Comparison of ENCODE assay signal across 1 cellular context in genomic region chr1:54649130-54649898, GRCh38.
TF ChIP-seq lines count a peak whose summit lies in the region.

No MANE protein-coding gene starts in this region.

TF ChIP-seq in HepG2, 621 proteins besides CTCF, POLR2A, EP300 and RAD21 (continued from another document and continues in another):
- TF ChIP-seq, protein P1, sequence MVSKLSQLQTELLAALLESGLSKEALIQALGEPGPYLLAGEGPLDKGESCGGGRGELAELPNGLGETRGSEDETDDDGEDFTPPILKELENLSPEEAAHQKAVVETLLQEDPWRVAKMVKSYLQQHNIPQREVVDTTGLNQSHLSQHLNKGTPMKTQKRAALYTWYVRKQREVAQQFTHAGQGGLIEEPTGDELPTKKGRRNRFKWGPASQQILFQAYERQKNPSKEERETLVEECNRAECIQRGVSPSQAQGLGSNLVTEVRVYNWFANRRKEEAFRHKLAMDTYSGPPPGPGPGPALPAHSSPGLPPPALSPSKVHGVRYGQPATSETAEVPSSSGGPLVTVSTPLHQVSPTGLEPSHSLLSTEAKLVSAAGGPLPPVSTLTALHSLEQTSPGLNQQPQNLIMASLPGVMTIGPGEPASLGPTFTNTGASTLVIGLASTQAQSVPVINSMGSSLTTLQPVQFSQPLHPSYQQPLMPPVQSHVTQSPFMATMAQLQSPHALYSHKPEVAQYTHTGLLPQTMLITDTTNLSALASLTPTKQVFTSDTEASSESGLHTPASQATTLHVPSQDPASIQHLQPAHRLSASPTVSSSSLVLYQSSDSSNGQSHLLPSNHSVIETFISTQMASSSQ (IDR thresholded peaks at IDR 0.05; ENCODE audit: low read depth): peak; percentile 97
- TF ChIP-seq, protein P1 (CRISPR knock-in tag; IDR thresholded peaks at IDR 0.05; ENCODE audit: borderline replicate concordance): peak; percentile 98
- TF ChIP-seq SRY (CRISPR knock-in tag; IDR thresholded peaks at IDR 0.05): no peak
- TF ChIP-seq ZFY (CRISPR knock-in tag; IDR thresholded peaks at IDR 0.05): 0 out of 2 replicates have a peak, but pooled peaks have one; percentile 29
- TF ChIP-seq, protein P2, sequence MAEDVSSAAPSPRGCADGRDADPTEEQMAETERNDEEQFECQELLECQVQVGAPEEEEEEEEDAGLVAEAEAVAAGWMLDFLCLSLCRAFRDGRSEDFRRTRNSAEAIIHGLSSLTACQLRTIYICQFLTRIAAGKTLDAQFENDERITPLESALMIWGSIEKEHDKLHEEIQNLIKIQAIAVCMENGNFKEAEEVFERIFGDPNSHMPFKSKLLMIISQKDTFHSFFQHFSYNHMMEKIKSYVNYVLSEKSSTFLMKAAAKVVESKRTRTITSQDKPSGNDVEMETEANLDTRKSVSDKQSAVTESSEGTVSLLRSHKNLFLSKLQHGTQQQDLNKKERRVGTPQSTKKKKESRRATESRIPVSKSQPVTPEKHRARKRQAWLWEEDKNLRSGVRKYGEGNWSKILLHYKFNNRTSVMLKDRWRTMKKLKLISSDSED (CRISPR knock-in tag; IDR thresholded peaks at IDR 0.05): no peak
- peak; percentile 67; the same call in 1 of the 2 replicates for TF ChIP-seq KDM6A (CRISPR knock-in tag; IDR thresholded peaks at IDR 0.05; ENCODE audit: low read depth)
- no peak for TF ChIP-seq ZBED4 (CRISPR knock-in tag; IDR thresholded peaks at IDR 0.05; ENCODE audit: borderline replicate concordance)
- TF ChIP-seq DNMT3B (CRISPR knock-in tag; conservative IDR thresholded peaks at IDR 0.05): no peak
- TF ChIP-seq ZNF777 (CRISPR knock-in tag; IDR thresholded peaks at IDR 0.05): 0 out of 2 replicates have a peak, but pooled peaks have one; percentile 41
- peak; percentile 39; the same call in 1 of the 2 replicates for TF ChIP-seq ZNF629 (CRISPR knock-in tag; conservative IDR thresholded peaks at IDR 0.05)
- TF ChIP-seq CREM (IDR thresholded peaks at IDR 0.05): peak; percentile 42; the same call in 1 of the 2 replicates
- no peak for TF ChIP-seq CREM (CRISPR knock-in tag; IDR thresholded peaks at IDR 0.05)
- TF ChIP-seq ZNF572 (CRISPR knock-in tag; IDR thresholded peaks at IDR 0.05): 0 out of 2 replicates have a peak, but pooled peaks have one; percentile 8
- peak; percentile 89 for TF ChIP-seq GFI1 (CRISPR knock-in tag; IDR thresholded peaks at IDR 0.05; ENCODE audit: borderline replicate concordance)
- no peak for TF ChIP-seq GLI4 (CRISPR knock-in tag; IDR thresholded peaks at IDR 0.05; ENCODE audit: borderline replicate concordance)
- TF ChIP-seq, protein P3, sequence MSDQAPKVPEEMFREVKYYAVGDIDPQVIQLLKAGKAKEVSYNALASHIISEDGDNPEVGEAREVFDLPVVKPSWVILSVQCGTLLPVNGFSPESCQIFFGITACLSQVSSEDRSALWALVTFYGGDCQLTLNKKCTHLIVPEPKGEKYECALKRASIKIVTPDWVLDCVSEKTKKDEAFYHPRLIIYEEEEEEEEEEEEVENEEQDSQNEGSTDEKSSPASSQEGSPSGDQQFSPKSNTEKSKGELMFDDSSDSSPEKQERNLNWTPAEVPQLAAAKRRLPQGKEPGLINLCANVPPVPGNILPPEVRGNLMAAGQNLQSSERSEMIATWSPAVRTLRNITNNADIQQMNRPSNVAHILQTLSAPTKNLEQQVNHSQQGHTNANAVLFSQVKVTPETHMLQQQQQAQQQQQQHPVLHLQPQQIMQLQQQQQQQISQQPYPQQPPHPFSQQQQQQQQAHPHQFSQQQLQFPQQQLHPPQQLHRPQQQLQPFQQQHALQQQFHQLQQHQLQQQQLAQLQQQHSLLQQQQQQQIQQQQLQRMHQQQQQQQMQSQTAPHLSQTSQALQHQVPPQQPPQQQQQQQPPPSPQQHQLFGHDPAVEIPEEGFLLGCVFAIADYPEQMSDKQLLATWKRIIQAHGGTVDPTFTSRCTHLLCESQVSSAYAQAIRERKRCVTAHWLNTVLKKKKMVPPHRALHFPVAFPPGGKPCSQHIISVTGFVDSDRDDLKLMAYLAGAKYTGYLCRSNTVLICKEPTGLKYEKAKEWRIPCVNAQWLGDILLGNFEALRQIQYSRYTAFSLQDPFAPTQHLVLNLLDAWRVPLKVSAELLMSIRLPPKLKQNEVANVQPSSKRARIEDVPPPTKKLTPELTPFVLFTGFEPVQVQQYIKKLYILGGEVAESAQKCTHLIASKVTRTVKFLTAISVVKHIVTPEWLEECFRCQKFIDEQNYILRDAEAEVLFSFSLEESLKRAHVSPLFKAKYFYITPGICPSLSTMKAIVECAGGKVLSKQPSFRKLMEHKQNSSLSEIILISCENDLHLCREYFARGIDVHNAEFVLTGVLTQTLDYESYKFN (CRISPR knock-in tag; conservative IDR thresholded peaks at IDR 0.05): peak; percentile 91
- TF ChIP-seq ZNF331 (CRISPR knock-in tag; IDR thresholded peaks at IDR 0.05): 0 out of 2 replicates have a peak, but pooled peaks have one; percentile 19
- peak; percentile 32; the same call in 1 of the 2 replicates for TF ChIP-seq HOXA3 (CRISPR knock-in tag; IDR thresholded peaks at IDR 0.05)
- peak; percentile 58 for TF ChIP-seq SALL1 (CRISPR knock-in tag; IDR thresholded peaks at IDR 0.05)
- TF ChIP-seq ZNF614 (CRISPR knock-in tag; IDR thresholded peaks at IDR 0.05; ENCODE audit: borderline replicate concordance): peak; percentile 71; the same call in 1 of the 2 replicates
- no peak for TF ChIP-seq NBN (conservative IDR thresholded peaks at IDR 0.05)
- TF ChIP-seq ZNF292 (CRISPR knock-in tag; IDR thresholded peaks at IDR 0.05; ENCODE audit: borderline replicate concordance, low read depth): peak; percentile 85; the same call in 1 of the 2 replicates
- TF ChIP-seq, protein P4, sequence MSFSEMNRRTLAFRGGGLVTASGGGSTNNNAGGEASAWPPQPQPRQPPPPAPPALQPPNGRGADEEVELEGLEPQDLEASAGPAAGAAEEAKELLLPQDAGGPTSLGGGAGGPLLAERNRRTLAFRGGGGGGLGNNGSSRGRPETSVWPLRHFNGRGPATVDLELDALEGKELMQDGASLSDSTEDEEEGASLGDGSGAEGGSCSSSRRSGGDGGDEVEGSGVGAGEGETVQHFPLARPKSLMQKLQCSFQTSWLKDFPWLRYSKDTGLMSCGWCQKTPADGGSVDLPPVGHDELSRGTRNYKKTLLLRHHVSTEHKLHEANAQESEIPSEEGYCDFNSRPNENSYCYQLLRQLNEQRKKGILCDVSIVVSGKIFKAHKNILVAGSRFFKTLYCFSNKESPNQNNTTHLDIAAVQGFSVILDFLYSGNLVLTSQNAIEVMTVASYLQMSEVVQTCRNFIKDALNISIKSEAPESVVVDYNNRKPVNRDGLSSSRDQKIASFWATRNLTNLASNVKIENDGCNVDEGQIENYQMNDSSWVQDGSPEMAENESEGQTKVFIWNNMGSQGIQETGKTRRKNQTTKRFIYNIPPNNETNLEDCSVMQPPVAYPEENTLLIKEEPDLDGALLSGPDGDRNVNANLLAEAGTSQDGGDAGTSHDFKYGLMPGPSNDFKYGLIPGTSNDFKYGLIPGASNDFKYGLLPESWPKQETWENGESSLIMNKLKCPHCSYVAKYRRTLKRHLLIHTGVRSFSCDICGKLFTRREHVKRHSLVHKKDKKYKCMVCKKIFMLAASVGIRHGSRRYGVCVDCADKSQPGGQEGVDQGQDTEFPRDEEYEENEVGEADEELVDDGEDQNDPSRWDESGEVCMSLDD (CRISPR knock-in tag; IDR thresholded peaks at IDR 0.05; ENCODE audit: borderline replicate concordance): 0 out of 2 replicates have a peak, but pooled peaks have one; percentile 46
- TF ChIP-seq ZNF124 (CRISPR knock-in tag; IDR thresholded peaks at IDR 0.05): 0 out of 2 replicates have a peak, but pooled peaks have one; percentile 47
- TF ChIP-seq, protein P5, sequence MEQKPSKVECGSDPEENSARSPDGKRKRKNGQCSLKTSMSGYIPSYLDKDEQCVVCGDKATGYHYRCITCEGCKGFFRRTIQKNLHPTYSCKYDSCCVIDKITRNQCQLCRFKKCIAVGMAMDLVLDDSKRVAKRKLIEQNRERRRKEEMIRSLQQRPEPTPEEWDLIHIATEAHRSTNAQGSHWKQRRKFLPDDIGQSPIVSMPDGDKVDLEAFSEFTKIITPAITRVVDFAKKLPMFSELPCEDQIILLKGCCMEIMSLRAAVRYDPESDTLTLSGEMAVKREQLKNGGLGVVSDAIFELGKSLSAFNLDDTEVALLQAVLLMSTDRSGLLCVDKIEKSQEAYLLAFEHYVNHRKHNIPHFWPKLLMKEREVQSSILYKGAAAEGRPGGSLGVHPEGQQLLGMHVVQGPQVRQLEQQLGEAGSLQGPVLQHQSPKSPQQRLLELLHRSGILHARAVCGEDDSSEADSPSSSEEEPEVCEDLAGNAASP (CRISPR knock-in tag; IDR thresholded peaks at IDR 0.05; ENCODE audit: borderline replicate concordance): peak; percentile 80; the same call in 1 of the 2 replicates
- TF ChIP-seq RXRA (CRISPR knock-in tag; IDR thresholded peaks at IDR 0.05): peak; percentile 93
- TF ChIP-seq ZMYM3 (CRISPR knock-in tag; IDR thresholded peaks at IDR 0.05): peak; percentile 66
- no peak for TF ChIP-seq HNRNPL (IDR thresholded peaks at IDR 0.05; ENCODE audit: low read depth, low read length)
- TF ChIP-seq IKZF1 (IDR thresholded peaks at IDR 0.05): no peak
- peak; percentile 43; the same call in 1 of the 2 replicates for TF ChIP-seq ZNF644 (CRISPR knock-in tag; IDR thresholded peaks at IDR 0.05; ENCODE audit: low read depth)
- no peak for TF ChIP-seq NFYB (CRISPR knock-in tag; IDR thresholded peaks at IDR 0.05)
- no peak for TF ChIP-seq SETDB1 (CRISPR knock-in tag; IDR thresholded peaks at IDR 0.05; ENCODE audit: borderline replicate concordance)
- no peak for TF ChIP-seq HOXA9 (CRISPR knock-in tag; IDR thresholded peaks at IDR 0.05; ENCODE audit: borderline replicate concordance)
- TF ChIP-seq ZNF446 (CRISPR knock-in tag; IDR thresholded peaks at IDR 0.05): no peak
- 0 out of 2 replicates have a peak, but pooled peaks have one; percentile 45 for TF ChIP-seq IRX3 (CRISPR knock-in tag; IDR thresholded peaks at IDR 0.05; ENCODE audit: borderline replicate concordance, low read depth)
- 0 out of 2 replicates have a peak, but pooled peaks have one; percentile 25 for TF ChIP-seq RCOR2 (CRISPR knock-in tag; IDR thresholded peaks at IDR 0.05)
- TF ChIP-seq NR2F2 (IDR thresholded peaks at IDR 0.05; ENCODE audit: borderline replicate concordance, low read depth): peak; percentile 89
- no peak for TF ChIP-seq NFKBIZ (CRISPR knock-in tag; IDR thresholded peaks at IDR 0.05)
- peak; percentile 44; the same call in 1 of the 2 replicates for TF ChIP-seq TFDP2 (CRISPR knock-in tag; IDR thresholded peaks at IDR 0.05)
- 0 out of 2 replicates have a peak, but pooled peaks have one; percentile 7 for TF ChIP-seq PBX2 (CRISPR knock-in tag; IDR thresholded peaks at IDR 0.05)
- 0 out of 2 replicates have a peak, but pooled peaks have one; percentile 43 for TF ChIP-seq DRAP1 (CRISPR knock-in tag; IDR thresholded peaks at IDR 0.05)
